Comparison of ENCODE assay signal across 18 cellular contexts in genomic region chr10:100182281-100182680, GRCh38. TPM values are rescaled to one million over a fixed set of nuclear protein-coding genes. Genes with fewer than 3 reads are reported as not detected.
DNase-seq lines count a peak whose midpoint lies in the region; ATAC-seq and TF ChIP-seq lines count a peak whose summit lies in the region.
"Had no signal": no experiment of that assay in that cellular context is flagged by ENCODE, and none has a peak within 500 bp of the region (broad histone marks: within the 10 kb centered on the region; RNA-seq: fewer than 3 reads in every experiment).

No MANE protein-coding gene starts in this region.

- CTCF ChIA-PET in activated CD8-positive, alpha-beta memory T cell treated with anti-CD3 and anti-CD28 coated beads, Interleukin-2, amount 10 ng/mL, durations not matched to agents 7 days and 5 days (lab: Charles Lee): no interaction called here

- WGBS in spleen, 5 donors: 50 to 81% (median 68%) methylated on average over 6 of the region's 6 CpGs

- H3K4me3 Mint-ChIP-seq in activated CD8-positive, alpha-beta memory T cell treated with anti-CD3 and anti-CD28 coated beads, Interleukin-2, amount 10 ng/mL, durations not matched to agents 7 days and 5 days: no peak overlapping the region

- no peak for ATAC-seq in activated CD8-positive, alpha-beta memory T cell treated with anti-CD3 and anti-CD28 coated beads, Interleukin-2, amount 10 ng/mL, durations not matched to agents 7 days and 5 days
- ATAC-seq: HCT116, left colon, Right ventricle myocardium inferior had no signal

- no peak overlapping the region for H3K4me3 ChIP-seq in colonic mucosa
- peak overlapping the region in 1 of 8 donors; percentile 37 for H3K4me3 ChIP-seq in spleen

- H3K27ac ChIP-seq in colonic mucosa (peak overlapping the region; percentile 88), spleen (peak overlapping the region in 7 of 8 donors; percentile 60 to 93 (median 89))
- H3K27ac ChIP-seq: C4-2B had no signal

- no peak overlapping the region for H3K27ac Mint-ChIP-seq in activated CD8-positive, alpha-beta memory T cell treated with anti-CD3 and anti-CD28 coated beads, Interleukin-2, amount 10 ng/mL, durations not matched to agents 7 days and 5 days

- H3K27me3 Mint-ChIP-seq in activated CD8-positive, alpha-beta memory T cell treated with anti-CD3 and anti-CD28 coated beads, Interleukin-2, amount 10 ng/mL, durations not matched to agents 7 days and 5 days: no peaks in the 10 kb centered on the region

- H3K27me3 ChIP-seq in colonic mucosa: no peaks in the 10 kb centered on the region
- H3K27me3 ChIP-seq in spleen (replicated peaks in 1 of 7): no peaks in the 10 kb centered on the region

- H3K36me3 Mint-ChIP-seq in activated CD8-positive, alpha-beta memory T cell treated with anti-CD3 and anti-CD28 coated beads, Interleukin-2, amount 10 ng/mL, durations not matched to agents 7 days and 5 days: peaks cover 49% of the 10 kb centered on the region

- H3K9ac ChIP-seq in colonic mucosa (ENCODE audit: low read depth in 2 of 2, low read length in 2 of 2): no peak overlapping the region

- no peak for TF ChIP-seq POLR2A in spleen (IDR thresholded peaks at IDR 0.05)

- H3K9me3 ChIP-seq in colonic mucosa: no peaks in the 10 kb centered on the region
- no peaks in the 10 kb centered on the region for H3K9me3 ChIP-seq in spleen

- H3K9me3 Mint-ChIP-seq in activated CD8-positive, alpha-beta memory T cell treated with anti-CD3 and anti-CD28 coated beads, Interleukin-2, amount 10 ng/mL, durations not matched to agents 7 days and 5 days (ENCODE audit: low read depth): no peaks in the 10 kb centered on the region

- TF ChIP-seq CTCF in colonic mucosa (IDR thresholded peaks at IDR 0.05) (no peak), spleen (IDR thresholded peaks at IDR 0.05 in 8 of 11, conservative IDR thresholded peaks at IDR 0.05 in 3 of 11) (no peak)

- DNase-seq in GF-D8 (lab: John Stamatoyannopoulos, UW): peak; percentile 93
- DNase-seq in NOMO-1 treated with dmso at 0.1 percent for 144 hours (lab: John Stamatoyannopoulos, UW; ENCODE audit: unreplicated experiment): peak; percentile 24
- no peak for DNase-seq in colonic mucosa
- no peak for DNase-seq in spleen
- no peak for DNase-seq in stimulated activated CD4-positive, alpha-beta T cell treated with anti-CD3 and anti-CD28 coated beads, Interleukin-15, amount 100 ng/mL, for 24 hours
- DNase-seq in posterior vena cava (ENCODE audit: low spot score): no peak
- DNase-seq in activated CD8-positive, alpha-beta memory T cell treated with anti-CD3 and anti-CD28 coated beads, Interleukin-2, amount 10 ng/mL, durations not matched to agents 7 days and 5 days: no peak
- DNase-seq: activated CD4-positive, CD25-positive, alpha-beta regulatory T cell treated with anti-CD3 and anti-CD28 coated beads, Interleukin-2, amount 50 U/mL, for 72 hours; activated gamma-delta T cell; foreskin melanocyte; Karpas-422; left colon; NCI-H1694; NCI-H226; small intestine had no signal

- H3K4me1 Mint-ChIP-seq in activated CD8-positive, alpha-beta memory T cell treated with anti-CD3 and anti-CD28 coated beads, Interleukin-2, amount 10 ng/mL, durations not matched to agents 7 days and 5 days: peaks cover 49% of the 10 kb centered on the region

- H3K36me3 ChIP-seq in colonic mucosa (no peaks in the 10 kb centered on the region), spleen (peaks cover 4 to 63% (median 22%) of the 10 kb centered on the region in 6 donors)

- H3K4me1 ChIP-seq in colonic mucosa (peaks cover 19% of the 10 kb centered on the region), spleen (peaks cover 22 to 73% (median 44%) of the 10 kb centered on the region in 6 donors)

- intact Hi-C loops in colonic mucosa (cut with DNase I): no loop called here
- intact Hi-C loops in spleen (cut with DNase I; ENCODE audit: low total_unique reads): no loop called here
- intact Hi-C loops in posterior vena cava (cut with DNase I): no loop called here

RNA-seq across cellular contexts. Expression of gene ERLIN1, which starts 3.5 kb away (rescaled TPM):
- 10 to 100 TPM; 50.0 to 58.4 TPM for total RNA-seq in colonic mucosa
- total RNA-seq in spleen: 10 to 100 TPM; 17.2 to 29.6 (median 19.3) TPM
- polyA plus RNA-seq in spleen: 1 to 10 TPM; 2.6 to 5.9 (median 3.6) TPM
- 10 to 100 TPM; 17.3 to 20.0 TPM for total RNA-seq in posterior vena cava
- 10 to 100 TPM; 17.2 to 17.5 TPM for total RNA-seq in activated CD8-positive, alpha-beta memory T cell treated with anti-CD3 and anti-CD28 coated beads, Interleukin-2, amount 10 ng/mL, durations not matched to agents 7 days and 5 days

RNA-seq across cellular contexts. Expression of gene CHUK, which starts 47.1 kb away (rescaled TPM):
- 10 to 100 TPM; 21.1 to 23.0 TPM for total RNA-seq in colonic mucosa
- total RNA-seq in spleen: 10 to 100 TPM; 17.5 to 26.4 (median 24.8) TPM
- 1 to 10 TPM; 5.9 to 8.6 (median 6.6) TPM for polyA plus RNA-seq in spleen
- 10 to 100 TPM; 18.3 to 20.8 TPM for total RNA-seq in posterior vena cava
- total RNA-seq in activated CD8-positive, alpha-beta memory T cell treated with anti-CD3 and anti-CD28 coated beads, Interleukin-2, amount 10 ng/mL, durations not matched to agents 7 days and 5 days: 10 to 100 TPM; 27.4 to 31.6 TPM

Comparison
In these comparisons a context has a peak if more than half of its experiments do, and no peak if none do; other contexts are left out.
1. DNase-seq: peak in GF-D8 (single experiment) and NOMO-1 treated with dmso at 0.1 percent for 144 hours (single experiment); none in colonic mucosa (single experiment), spleen (single experiment), stimulated activated CD4-positive, alpha-beta T cell treated with anti-CD3 and anti-CD28 coated beads, Interleukin-15, amount 100 ng/mL, for 24 hours (single experiment), posterior vena cava (single experiment) and activated CD8-positive, alpha-beta memory T cell treated with anti-CD3 and anti-CD28 coated beads, Interleukin-2, amount 10 ng/mL, durations not matched to agents 7 days and 5 days (single experiment).